Comparison of ENCODE assay signal across 8 cellular contexts in the genomic region with DNA sequence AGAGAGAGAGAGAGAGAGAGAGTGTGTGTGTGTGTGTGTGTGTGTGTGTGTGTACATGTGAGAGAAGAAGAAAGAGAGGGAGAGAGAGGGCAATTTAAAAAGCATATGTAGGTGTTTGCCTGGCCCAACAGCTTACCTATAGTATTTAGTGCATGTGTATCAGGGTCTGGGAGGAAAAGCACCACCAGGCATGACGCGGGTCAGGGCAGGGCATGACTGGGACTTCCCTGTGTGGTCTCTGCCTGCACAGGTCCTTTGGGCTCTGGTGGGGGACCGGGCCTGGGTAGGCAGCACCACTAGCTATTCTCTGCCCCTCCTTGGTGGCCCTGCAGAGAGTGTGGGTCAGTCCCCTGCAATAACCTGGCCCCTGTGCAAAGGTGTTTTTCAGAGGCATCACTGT. TPM values are rescaled to one million over a fixed set of nuclear protein-coding genes. Genes with fewer than 3 reads are reported as not detected.
"Had no signal": no experiment of that assay in that cellular context is flagged by ENCODE, and none has a peak within 500 bp of the region (broad histone marks: within the 10 kb centered on the region; RNA-seq: fewer than 3 reads in every experiment).

No MANE protein-coding gene starts in this region.

- H3K9me3 ChIP-seq: HAP-1 had no signal

- H2AFZ ChIP-seq: GM23248 had no signal

- H3K36me3 Mint-ChIP-seq: IgD-negative memory B cell had no signal

- H3K27ac Mint-ChIP-seq: HFFc6 had no signal

- DNase-seq: HFFc6 had no signal

- H3K4me1 Mint-ChIP-seq: IgD-negative memory B cell had no signal

- H3K4me3 Mint-ChIP-seq: HFFc6, IgD-negative memory B cell had no signal

- H3K4me1 ChIP-seq: HAP-1 had no signal

- H3K36me3 ChIP-seq: HAP-1 had no signal

- H3K9me3 Mint-ChIP-seq: HFFc6 had no signal

- H3K27ac ChIP-seq: GM23248, HL-60 had no signal

- H3K4me3 ChIP-seq: GM23248, HAP-1 had no signal

- H3K9ac ChIP-seq: GM23248 had no signal

RNA-seq across cellular contexts. Expression of a gene that starts 16.1 kb away (rescaled TPM):
- total RNA-seq: GM23248, H1, HepG2, HFFc6, HT1080 had no signal
- polyA plus RNA-seq: GM23248, H1, HepG2, IgD-negative memory B cell had no signal

RNA-seq across cellular contexts. Expression of a gene that starts 45.1 kb away (rescaled TPM):
- total RNA-seq: GM23248, HFFc6 had no signal
- polyA plus RNA-seq: GM23248, IgD-negative memory B cell had no signal
